17 cellular contexts compared by ENCODE assay signal in genomic region chr21:20020032-20020431, GRCh38.
DNase-seq lines count a peak whose midpoint lies in the region; ATAC-seq and TF ChIP-seq lines count a peak whose summit lies in the region.
"Had no signal": no experiment of that assay in that cellular context is flagged by ENCODE, and none has a peak within 500 bp of the region (broad histone marks: within the 10 kb centered on the region; RNA-seq: fewer than 3 reads in every experiment).

No MANE protein-coding gene starts in this region.

- intact Hi-C loops in stomach (cut with DNase I; ENCODE audit: low total_unique reads): no loop called here

- H3F3A ChIP-seq in neural progenitor cell (ENCODE audit: low read depth): no peaks in the 10 kb centered on the region

- TF ChIP-seq EP300 in stomach (IDR thresholded peaks at IDR 0.05): no peak

- DNase-seq in NCI-H345 (lab: John Stamatoyannopoulos, UW): peak; percentile 23
- DNase-seq in NCI-H345 treated with DMSO at 0.1 percent for 48 hours (lab: John Stamatoyannopoulos, UW; ENCODE audit: unreplicated experiment): no peak
- DNase-seq in WTC11 (ENCODE audit: low spot score): no peak
- peak; percentile 2 for DNase-seq in left kidney (ENCODE audit: low read depth, low spot score)
- DNase-seq in neural progenitor cell (ENCODE audit: low spot score): no peak
- no peak for DNase-seq in stomach
- DNase-seq: Calu3; CD8-positive, alpha-beta T cell; DMS 273 treated with DMSO at 0.1 percent for 48 hours; DMS79; GDM1; HCEC 1CT; KG1 had no signal

- H3K4me2 ChIP-seq in neural progenitor cell: no peak overlapping the region
- H3K4me2 ChIP-seq: BLaER1 treated with 17β-estradiol and CSF1 and Interleukin-3, amounts not matched to agents 10 nM and 100 nM had no signal

- H3K36me3 Mint-ChIP-seq in WTC11 (0 out of 2 replicates have a peak, but pooled peaks cover 1% of the 10 kb centered on the region), neural progenitor cell (no peaks in the 10 kb centered on the region)
- H3K36me3 Mint-ChIP-seq: CD8-positive, alpha-beta T cell; IgD-negative memory B cell had no signal

- POLR2A ChIA-PET in WTC11 (lab: Charles Lee): no interaction called here

- H3K9me3 Mint-ChIP-seq in WTC11 (peaks cover 6% of the 10 kb centered on the region; the same call in 1 of the 2 replicates), neural progenitor cell (peaks cover 2% of the 10 kb centered on the region)

- ATAC-seq in WTC11 (no peak), HG02678 (IDR thresholded peaks at IDR 0.05; ENCODE audit: unreplicated experiment) (no peak)
- ATAC-seq: CD8-positive, alpha-beta T cell had no signal

- H3K79me2 ChIP-seq in neural progenitor cell (ENCODE audit: low read depth): no peaks in the 10 kb centered on the region

- H3K9ac ChIP-seq in neural progenitor cell: no peak overlapping the region
- H3K9ac ChIP-seq: BLaER1 treated with 17β-estradiol and CSF1 and Interleukin-3, amounts not matched to agents 10 nM and 100 nM had no signal

- CTCF ChIA-PET in WTC11 (lab: Charles Lee): no interaction called here

- TF ChIP-seq POLR2A in stomach (IDR thresholded peaks at IDR 0.05): no peak

- H2AFZ ChIP-seq in neural progenitor cell (replicated peaks): peak overlapping the region; percentile 71

- no peaks in the 10 kb centered on the region for H3K27me3 Mint-ChIP-seq in WTC11 (ENCODE audit: low read depth)
- no peaks in the 10 kb centered on the region for H3K27me3 Mint-ChIP-seq in neural progenitor cell (ENCODE audit: insufficient read depth, low read depth)
- H3K27me3 Mint-ChIP-seq: B cell, IgD-negative memory B cell had no signal

- H3K27me3 ChIP-seq in neural progenitor cell: no peaks in the 10 kb centered on the region
- no peaks in the 10 kb centered on the region for H3K27me3 ChIP-seq in stomach
- H3K27me3 ChIP-seq: BLaER1 treated with 17β-estradiol and CSF1 and Interleukin-3, amounts not matched to agents 10 nM and 100 nM had no signal

- H3K27ac ChIP-seq in neural progenitor cell (no peak overlapping the region), stomach (no peak overlapping the region)
- H3K27ac ChIP-seq: BLaER1 treated with 17β-estradiol and CSF1 and Interleukin-3, amounts not matched to agents 10 nM and 100 nM had no signal

- no peaks in the 10 kb centered on the region for H4K20me1 ChIP-seq in neural progenitor cell (ENCODE audit: low read depth)
- H4K20me1 ChIP-seq: BLaER1 treated with 17β-estradiol and CSF1 and Interleukin-3, amounts not matched to agents 10 nM and 100 nM had no signal

- no peaks in the 10 kb centered on the region for H3K4me1 ChIP-seq in neural progenitor cell
- no peaks in the 10 kb centered on the region for H3K4me1 ChIP-seq in stomach

- H3K9me3 ChIP-seq in neural progenitor cell (ENCODE audit: low read depth): no peaks in the 10 kb centered on the region
- H3K9me3 ChIP-seq in stomach: no peaks in the 10 kb centered on the region
- H3K9me3 ChIP-seq: BLaER1 treated with 17β-estradiol and CSF1 and Interleukin-3, amounts not matched to agents 10 nM and 100 nM had no signal

- H3K4me3 Mint-ChIP-seq in WTC11 (no peak overlapping the region), neural progenitor cell (no peak overlapping the region)
- H3K4me3 Mint-ChIP-seq: B cell; CD8-positive, alpha-beta T cell; IgD-negative memory B cell had no signal

- H3K4me3 ChIP-seq in neural progenitor cell: no peak overlapping the region
- no peak overlapping the region for H3K4me3 ChIP-seq in stomach
- H3K4me3 ChIP-seq: BLaER1 treated with 17β-estradiol and CSF1 and Interleukin-3, amounts not matched to agents 10 nM and 100 nM had no signal

- 76 to 88% (median 79%) methylated on average over 6 of the region's 6 CpGs for WGBS in stomach, 5 donors

- H3K36me3 ChIP-seq in neural progenitor cell: no peaks in the 10 kb centered on the region
- H3K36me3 ChIP-seq in stomach: no peaks in the 10 kb centered on the region
- H3K36me3 ChIP-seq: BLaER1 treated with 17β-estradiol and CSF1 and Interleukin-3, amounts not matched to agents 10 nM and 100 nM had no signal

- H3K27ac Mint-ChIP-seq in WTC11 (0 out of 2 replicates have a peak overlapping the region, but pooled peaks have one; percentile 50), neural progenitor cell (no peak overlapping the region)
- H3K27ac Mint-ChIP-seq: B cell; CD8-positive, alpha-beta T cell; IgD-negative memory B cell had no signal

- TF ChIP-seq CTCF in WTC11 (IDR thresholded peaks at IDR 0.05) (no peak), neural progenitor cell (IDR thresholded peaks at IDR 0.05) (no peak), stomach (IDR thresholded peaks at IDR 0.05) (no peak)

- H3K4me1 Mint-ChIP-seq in WTC11 (peaks cover 31% of the 10 kb centered on the region), neural progenitor cell (peaks cover 4% of the 10 kb centered on the region)
- H3K4me1 Mint-ChIP-seq: B cell, IgD-negative memory B cell had no signal

TF ChIP-seq in WTC11, 78 proteins besides CTCF, POLR2A, EP300 and RAD21:
- TF ChIP-seq ZNF219 (CRISPR knock-in tag; IDR thresholded peaks at IDR 0.05; ENCODE audit: borderline replicate concordance): no peak
- TF ChIP-seq IRF1 (CRISPR knock-in tag; IDR thresholded peaks at IDR 0.05): no peak
- no peak for TF ChIP-seq ZNF232 (CRISPR knock-in tag; IDR thresholded peaks at IDR 0.05)
- TF ChIP-seq ZNF425 (CRISPR knock-in tag; conservative IDR thresholded peaks at IDR 0.05): no peak
- TF ChIP-seq NR2C2 (CRISPR knock-in tag; IDR thresholded peaks at IDR 0.05): no peak
- no peak for TF ChIP-seq PRRX2 (CRISPR knock-in tag; IDR thresholded peaks at IDR 0.05)
- no peak for TF ChIP-seq ZNF423 (CRISPR knock-in tag; IDR thresholded peaks at IDR 0.05)
- no peak for TF ChIP-seq MXD4 (CRISPR knock-in tag; IDR thresholded peaks at IDR 0.05; ENCODE audit: borderline replicate concordance)
- TF ChIP-seq KAT7 (CRISPR knock-in tag; IDR thresholded peaks at IDR 0.05; ENCODE audit: borderline replicate concordance): no peak

Comparison
In these comparisons a context has a peak if more than half of its experiments do, and no peak if none do; other contexts are left out.
1. DNase-seq: peak in NCI-H345 (single experiment) and left kidney (single experiment); none in NCI-H345 treated with DMSO at 0.1 percent for 48 hours (single experiment), WTC11 (single experiment), neural progenitor cell (single experiment) and stomach (single experiment).